8 cellular contexts compared by ENCODE assay signal in genomic region chr10:50624154-50624865, GRCh38. TPM values are rescaled to one million over a fixed set of nuclear protein-coding genes. Genes with fewer than 3 reads are reported as not detected.
DNase-seq lines count a peak whose midpoint lies in the region; ATAC-seq and TF ChIP-seq lines count a peak whose summit lies in the region.

No MANE protein-coding gene starts in this region.

- TF ChIP-seq CTCF in coronary artery (IDR thresholded peaks at IDR 0.05) (no peak), left lung (IDR thresholded peaks at IDR 0.05) (no peak)

- peaks cover 2% of the 10 kb centered on the region for H3K27me3 Mint-ChIP-seq in activated CD4-positive, alpha-beta T cell treated with anti-CD3 and anti-CD28 coated beads, Interleukin-2, amount 10 ng/mL, durations not matched to agents 24 days and 14 days

- peak overlapping the region; percentile 100 for H3K4me3 ChIP-seq in coronary artery
- H3K4me3 ChIP-seq in left lung = peak overlapping the region; percentile 90 to 96

- no peaks in the 10 kb centered on the region for H3K9me3 Mint-ChIP-seq in activated CD4-positive, alpha-beta T cell treated with anti-CD3 and anti-CD28 coated beads, Interleukin-2, amount 10 ng/mL, durations not matched to agents 24 days and 14 days

- peaks cover 35% of the 10 kb centered on the region for H3K4me1 Mint-ChIP-seq in activated CD4-positive, alpha-beta T cell treated with anti-CD3 and anti-CD28 coated beads, Interleukin-2, amount 10 ng/mL, durations not matched to agents 24 days and 14 days

- no peaks in the 10 kb centered on the region for H3K36me3 ChIP-seq in left lung

- H3K36me3 Mint-ChIP-seq in activated CD4-positive, alpha-beta T cell treated with anti-CD3 and anti-CD28 coated beads, Interleukin-2, amount 10 ng/mL, durations not matched to agents 24 days and 14 days (ENCODE audit: low read depth) = no peaks in the 10 kb centered on the region

- H3K27me3 ChIP-seq in left lung = no peaks in the 10 kb centered on the region

- H3K27ac Mint-ChIP-seq in activated CD4-positive, alpha-beta T cell treated with anti-CD3 and anti-CD28 coated beads, Interleukin-2, amount 10 ng/mL, durations not matched to agents 24 days and 14 days = peak overlapping the region; percentile 97

- DNase-seq in Ammon's horn (ENCODE audit: low spot score) = peak; percentile 94
- DNase-seq in GM19238 (ENCODE audit: insufficient read length, low spot score) = peak; percentile 72
- DNase-seq in NCI-H524 (lab: John Stamatoyannopoulos, UW) = peak; percentile 43 to 75
- peak; percentile 99 for DNase-seq in activated CD4-positive, alpha-beta T cell treated with anti-CD3 and anti-CD28 coated beads, Interleukin-2, amount 10 ng/mL, durations not matched to agents 24 days and 14 days
- DNase-seq in coronary artery (ENCODE audit: low spot score) = peak; percentile 98
- DNase-seq in left lung = peak; percentile 97 to 98
- peak; percentile 97 to 98 for DNase-seq in stimulated activated CD4-positive, alpha-beta T cell treated with anti-CD3 and anti-CD28 coated beads, Interleukin-2, amount 100 ng/mL, for 24 hours

- peak; percentile 64 for ATAC-seq in HG03432 (IDR thresholded peaks at IDR 0.05; ENCODE audit: unreplicated experiment)
- peak; percentile 88 for ATAC-seq in left lung

- H3K4me1 ChIP-seq in left lung = peaks cover 9 to 31% of the 10 kb centered on the region in 2 donors

- peak overlapping the region; percentile 98 to 99 for H3K27ac ChIP-seq in coronary artery
- peak overlapping the region; percentile 99 for H3K27ac ChIP-seq in left lung

- H3K9me3 ChIP-seq in left lung = no peaks in the 10 kb centered on the region

- intact Hi-C loops in activated CD4-positive, alpha-beta T cell treated with anti-CD3 and anti-CD28 coated beads, Interleukin-2, amount 10 ng/mL, durations not matched to agents 24 days and 14 days (cut with micrococcal nuclease) = loop anchor here (1.0 to 10.0 kb wide), 5 partner anchors 192 to 1442 kb away; partner anchors contain the start of gene CSTF2T
- intact Hi-C loops in left lung (cut with DNase I) = loop anchor here in 1 of 2 donors (5.0 kb wide), 2 partner anchors 62 to 207 kb away; no protein-coding TSS in a partner anchor

- H3K4me3 Mint-ChIP-seq in activated CD4-positive, alpha-beta T cell treated with anti-CD3 and anti-CD28 coated beads, Interleukin-2, amount 10 ng/mL, durations not matched to agents 24 days and 14 days = peak overlapping the region; percentile 92

RNA-seq across cellular contexts. Expression of gene SGMS1, which starts 0.6 kb away (rescaled TPM):
- 14.2 and 14.3 TPM in 2 replicates for total RNA-seq in activated CD4-positive, alpha-beta T cell treated with anti-CD3 and anti-CD28 coated beads, Interleukin-2, amount 10 ng/mL, durations not matched to agents 24 days and 14 days
- 10 to 100 TPM; 47.0 to 54.0 TPM for total RNA-seq in left lung

Comparison
In these comparisons a context has a peak if more than half of its experiments do, and no peak if none do; other contexts are left out.
1. Peak in every context shown above with its lines: DNase-seq, ATAC-seq, H3K4me3 ChIP-seq and H3K27ac ChIP-seq.